Comparison of ENCODE assay signal across 11 cellular contexts in genomic region chr15:38894260-38894948, GRCh38.
A peak's percentile ranks its signal among the peaks of the same experiment; 100 is the strongest.
DNase-seq lines count a peak whose midpoint lies in the region; ATAC-seq and TF ChIP-seq lines count a peak whose summit lies in the region.
"Had no signal": no experiment of that assay in that cellular context is flagged by ENCODE, and none has a peak within 500 bp of the region (broad histone marks: within the 10 kb centered on the region; RNA-seq: fewer than 3 reads in every experiment).

No MANE protein-coding gene starts in this region.

- H3K27ac ChIP-seq in IMR-90 (ENCODE audit: insufficient read depth, low read length) (peak overlapping the region; percentile 100; the same call in 1 of the 2 replicates), mesenchymal stem cell (ENCODE audit: low read length, poor library complexity, severe bottlenecking) (peak overlapping the region; percentile 97)

- H2AK5ac ChIP-seq in IMR-90 (ENCODE audit: low read depth, low read length) (0 out of 2 replicates have a peak overlapping the region, but pooled peaks have one; percentile 9), mesenchymal stem cell (ENCODE audit: low read length, severe bottlenecking) (no peak overlapping the region)

- H3K23ac ChIP-seq in IMR-90 (ENCODE audit: low read depth, low read length) (peak overlapping the region; percentile 80; the same call in 1 of the 2 replicates), mesenchymal stem cell (ENCODE audit: low read length in 2 of 2) (no peak overlapping the region)

- H2BK12ac ChIP-seq in mesenchymal stem cell (ENCODE audit: low read length in 2 of 2), result peak overlapping the region in 1 of 2 experiments; percentile 83

- ATAC-seq in IMR-90 (ENCODE audit: low read depth), result peak; percentile 71
- ATAC-seq in activated CD8-positive, alpha-beta memory T cell treated with anti-CD3 and anti-CD28 coated beads, Interleukin-2, amount 10 ng/mL, durations not matched to agents 7 days and 5 days, result no peak
- no peak for ATAC-seq in GM21528 (IDR thresholded peaks at IDR 0.05; ENCODE audit: low FRiP score, unreplicated experiment)
- no peak for ATAC-seq in GM19351 (IDR thresholded peaks at IDR 0.05; ENCODE audit: unreplicated experiment)

- H2BK15ac ChIP-seq in IMR-90 (ENCODE audit: low read depth, low read length), result no peak overlapping the region; the same call in 2 of the 3 replicates
- no peak overlapping the region for H2BK15ac ChIP-seq in mesenchymal stem cell (ENCODE audit: low read depth, poor library complexity, severe bottlenecking)

- POLR2A ChIA-PET in AG04449 (lab: Yijun Ruan, JAX), result interaction anchor here (0.7 to 2.2 kb wide), 6 partner anchors 26 to 687 kb away, joined by 3 to 11 read pairs (median 3); partner anchors contain the start of gene THBS1
- POLR2A ChIA-PET in IMR-90 (lab: Charles Lee; ENCODE audit: unreplicated experiment), result no interaction called here

- H4K8ac ChIP-seq in IMR-90 (ENCODE audit: low read depth in 2 of 2, low read length in 2 of 2) (peak overlapping the region; percentile 92 to 98), mesenchymal stem cell (ENCODE audit: low read length) (no peak overlapping the region)

- peak overlapping the region; percentile 97 for H3K27ac Mint-ChIP-seq in chondrocyte (ENCODE audit: unreplicated experiment)
- no peak overlapping the region for H3K27ac Mint-ChIP-seq in activated CD8-positive, alpha-beta memory T cell treated with anti-CD3 and anti-CD28 coated beads, Interleukin-2, amount 10 ng/mL, durations not matched to agents 7 days and 5 days
- H3K27ac Mint-ChIP-seq: activated naive CD4-positive, alpha-beta T cell treated with anti-CD3 and anti-CD28 coated beads, Interleukin-2, amount 10 ng/mL, durations not matched to agents 7 days and 5 days had no signal

- no peak for TF ChIP-seq CTCF in AG04449 (IDR thresholded peaks at IDR 0.05; ENCODE audit: insufficient read depth, low read length, missing control alignments)
- no peak for TF ChIP-seq CTCF in IMR-90 (conservative IDR thresholded peaks at IDR 0.05; ENCODE audit: low read depth, low read length)
- TF ChIP-seq CTCF in chondrocyte (IDR thresholded peaks at IDR 0.05), result no peak

- H3K9me3 Mint-ChIP-seq in chondrocyte (ENCODE audit: low read depth), result peaks cover 6% of the 10 kb centered on the region
- H3K9me3 Mint-ChIP-seq in activated CD8-positive, alpha-beta memory T cell treated with anti-CD3 and anti-CD28 coated beads, Interleukin-2, amount 10 ng/mL, durations not matched to agents 7 days and 5 days (ENCODE audit: low read depth), result no peaks in the 10 kb centered on the region
- H3K9me3 Mint-ChIP-seq: activated naive CD4-positive, alpha-beta T cell treated with anti-CD3 and anti-CD28 coated beads, Interleukin-2, amount 10 ng/mL, durations not matched to agents 7 days and 5 days had no signal

- peak overlapping the region; percentile 100 for H4K5ac ChIP-seq in IMR-90 (ENCODE audit: low read depth, low read length)

- TF ChIP-seq POLR2A in IMR-90 (IDR thresholded peaks at IDR 0.05; ENCODE audit: low read depth, low read length), result no peak

- in situ Hi-C loops in IMR-90 (cut with MboI; ENCODE audit: low sequenced_read_pairs), result no loop called here

- H3K4me1 ChIP-seq in IMR-90 (ENCODE audit: control insufficient read depth, insufficient read depth, low read length) (peaks cover 21% of the 10 kb centered on the region), mesenchymal stem cell (ENCODE audit: control insufficient read depth, insufficient read depth, low read depth, low read length) (peaks cover 8% of the 10 kb centered on the region)

- H3K36me3 Mint-ChIP-seq in chondrocyte (ENCODE audit: low read depth), result peaks cover 6% of the 10 kb centered on the region
- no peaks in the 10 kb centered on the region for H3K36me3 Mint-ChIP-seq in activated CD8-positive, alpha-beta memory T cell treated with anti-CD3 and anti-CD28 coated beads, Interleukin-2, amount 10 ng/mL, durations not matched to agents 7 days and 5 days
- H3K36me3 Mint-ChIP-seq: activated naive CD4-positive, alpha-beta T cell treated with anti-CD3 and anti-CD28 coated beads, Interleukin-2, amount 10 ng/mL, durations not matched to agents 7 days and 5 days had no signal

- H3K27me3 Mint-ChIP-seq in chondrocyte (ENCODE audit: low read depth), result no peaks in the 10 kb centered on the region
- H3K27me3 Mint-ChIP-seq in activated CD8-positive, alpha-beta memory T cell treated with anti-CD3 and anti-CD28 coated beads, Interleukin-2, amount 10 ng/mL, durations not matched to agents 7 days and 5 days, result peaks cover 3% of the 10 kb centered on the region
- H3K27me3 Mint-ChIP-seq: activated naive CD4-positive, alpha-beta T cell treated with anti-CD3 and anti-CD28 coated beads, Interleukin-2, amount 10 ng/mL, durations not matched to agents 7 days and 5 days had no signal

- peak overlapping the region; percentile 91 for H3K14ac ChIP-seq in IMR-90 (replicated peaks; ENCODE audit: low read depth, low read length)
- no peak overlapping the region for H3K14ac ChIP-seq in mesenchymal stem cell (ENCODE audit: low read length in 2 of 2)

- peak overlapping the region; percentile 100 for H4K91ac ChIP-seq in IMR-90 (ENCODE audit: insufficient read depth, low read depth, low read length)
- H4K91ac ChIP-seq in mesenchymal stem cell (ENCODE audit: low read length), result peak overlapping the region; percentile 39

- intact Hi-C loops in IMR-90 (cut with micrococcal nuclease), result loop anchor here (1.0 to 10.0 kb wide), 8 partner anchors 68 to 686 kb away; no protein-coding TSS in a partner anchor

- H3K4ac ChIP-seq in IMR-90 (ENCODE audit: low read depth, low read length) (peak overlapping the region; percentile 97), mesenchymal stem cell (ENCODE audit: low read depth in 1 of 2, low read length in 2 of 2) (peak overlapping the region in 1 of 2 experiments; percentile 89)

- H3K36me3 ChIP-seq in IMR-90 (ENCODE audit: control insufficient read depth, insufficient read depth, low read length) (no peaks in the 10 kb centered on the region), mesenchymal stem cell (ENCODE audit: control insufficient read depth in 1 of 2, insufficient read depth in 2 of 2, low read depth in 1 of 2, low read length in 2 of 2) (no peaks in the 10 kb centered on the region)

- no TSS peak for BruUV-seq in IMR-90 (replicated peaks; lab: Mats Ljungman, UMichigan)

- H3K9ac ChIP-seq in IMR-90 (ENCODE audit: low read depth, low read length) (no peak overlapping the region; the same call in 1 of the 2 replicates), mesenchymal stem cell (ENCODE audit: low read length) (peak overlapping the region; percentile 28)

- peak; percentile 96 for DNase-seq in AG04449 (ENCODE audit: low read depth, low spot score)
- DNase-seq in IMR-90, result peak; percentile 96
- no peak for DNase-seq in chondrocyte (ENCODE audit: low spot score)
- peak; percentile 86 for DNase-seq in mesenchymal stem cell
- DNase-seq in activated CD8-positive, alpha-beta memory T cell treated with anti-CD3 and anti-CD28 coated beads, Interleukin-2, amount 10 ng/mL, durations not matched to agents 7 days and 5 days, result no peak
- DNase-seq in COR-L47 (lab: John Stamatoyannopoulos, UW), result no peak
- DNase-seq: activated naive CD4-positive, alpha-beta T cell treated with anti-CD3 and anti-CD28 coated beads, Interleukin-2, amount 10 ng/mL, durations not matched to agents 7 days and 5 days; C1 segment of cervical spinal cord; NCI-H1105 had no signal

- TF ChIP-seq RAD21 in IMR-90 (IDR thresholded peaks at IDR 0.05; ENCODE audit: low read length), result no peak

- H3K18ac ChIP-seq in IMR-90 (ENCODE audit: low read depth, low read length) (peak overlapping the region; percentile 100), mesenchymal stem cell (ENCODE audit: low read depth in 1 of 2, low read length in 2 of 2) (peak overlapping the region; percentile 66 to 80)

- H3K27me3 ChIP-seq in IMR-90 (ENCODE audit: control insufficient read depth, insufficient read depth, low read length) (no peaks in the 10 kb centered on the region), mesenchymal stem cell (ENCODE audit: control insufficient read depth in 1 of 2, insufficient read depth in 1 of 2, low read length in 2 of 2) (no peaks in the 10 kb centered on the region)

- H2BK120ac ChIP-seq in IMR-90 (ENCODE audit: low read depth, low read length) (peak overlapping the region; percentile 98), mesenchymal stem cell (ENCODE audit: low read depth, low read length) (peak overlapping the region; percentile 68)

- H3K4me2 ChIP-seq in IMR-90 (ENCODE audit: low read depth, low read length), result peak overlapping the region; percentile 87
- H3K4me2 ChIP-seq in mesenchymal stem cell (ENCODE audit: low read length, poor library complexity, severe bottlenecking), result peak overlapping the region; percentile 22

- CTCF ChIA-PET in AG04449 (lab: Yijun Ruan, JAX) (interaction anchor here (1.2 to 1.3 kb wide), 2 partner anchors 126 to 189 kb away, joined by 4 to 5 read pairs; no protein-coding TSS in a partner anchor), IMR-90 (lab: Yijun Ruan, JAX) (no interaction called here)
- CTCF ChIA-PET in activated CD8-positive, alpha-beta memory T cell treated with anti-CD3 and anti-CD28 coated beads, Interleukin-2, amount 10 ng/mL, durations not matched to agents 7 days and 5 days (lab: Charles Lee), result no interaction called here

- H3K9me1 ChIP-seq in IMR-90 (ENCODE audit: insufficient read depth, low read length), result peaks cover 14% of the 10 kb centered on the region; the same call in 1 of the 2 replicates

- H2AFZ ChIP-seq in IMR-90 (replicated peaks; ENCODE audit: low read length, poor library complexity), result no peak overlapping the region
- H2AFZ ChIP-seq in mesenchymal stem cell (ENCODE audit: low read depth, low read length), result no peak overlapping the region

- peak overlapping the region; percentile 99 for H3K56ac ChIP-seq in IMR-90 (ENCODE audit: extremely low read depth, insufficient read depth, low read length)

- H3K79me1 ChIP-seq in IMR-90 (ENCODE audit: low read depth in 1 of 2, low read length in 2 of 2), result peaks cover 0 to 7% of the 10 kb centered on the region in 2 experiments; a peak in 1 of 4 replicates
- H3K79me1 ChIP-seq in mesenchymal stem cell (replicated peaks; ENCODE audit: low read length, poor library complexity, severe bottlenecking), result no peaks in the 10 kb centered on the region

- H3K4me1 Mint-ChIP-seq in chondrocyte (ENCODE audit: low read depth), result peaks cover 73% of the 10 kb centered on the region
- H3K4me1 Mint-ChIP-seq in activated CD8-positive, alpha-beta memory T cell treated with anti-CD3 and anti-CD28 coated beads, Interleukin-2, amount 10 ng/mL, durations not matched to agents 7 days and 5 days, result no peaks in the 10 kb centered on the region
- H3K4me1 Mint-ChIP-seq: activated naive CD4-positive, alpha-beta T cell treated with anti-CD3 and anti-CD28 coated beads, Interleukin-2, amount 10 ng/mL, durations not matched to agents 7 days and 5 days had no signal

- WGBS in IMR-90 (ENCODE audit: extremely low coverage in 2 of 2, insufficient read length in 1 of 2), 2 experiments, result no CpG with 5 or more reads among the region's 2 CpGs
- WGBS in mesenchymal stem cell, result 0% methylated on average over 2 of the region's 2 CpGs

- dilution Hi-C loops in IMR-90 (cut with HindIII; ENCODE audit: low sequenced_read_pairs, unreplicated experiment), result no loop called here

- H3K4me3 ChIP-seq in AG04449 (ENCODE audit: low read depth, low read length) (no peak overlapping the region), IMR-90 (ENCODE audit: insufficient read depth, low read depth, low read length) (no peak overlapping the region), mesenchymal stem cell (ENCODE audit: insufficient read depth in 1 of 2, low read depth in 1 of 2, low read length in 2 of 2) (no peak overlapping the region)

- H4K20me1 ChIP-seq in IMR-90 (ENCODE audit: insufficient read depth, low read length), result no peaks in the 10 kb centered on the region

- peak overlapping the region; percentile 98 for H2BK20ac ChIP-seq in IMR-90 (ENCODE audit: low read depth, low read length)

- no peak overlapping the region for H3K4me3 Mint-ChIP-seq in chondrocyte (ENCODE audit: unreplicated experiment)
- no peak overlapping the region for H3K4me3 Mint-ChIP-seq in activated CD8-positive, alpha-beta memory T cell treated with anti-CD3 and anti-CD28 coated beads, Interleukin-2, amount 10 ng/mL, durations not matched to agents 7 days and 5 days
- H3K4me3 Mint-ChIP-seq: activated naive CD4-positive, alpha-beta T cell treated with anti-CD3 and anti-CD28 coated beads, Interleukin-2, amount 10 ng/mL, durations not matched to agents 7 days and 5 days had no signal

- H2AK9ac ChIP-seq in IMR-90 (replicated peaks; ENCODE audit: low read depth, low read length, poor library complexity), result no peak overlapping the region

- H3K9me3 ChIP-seq in IMR-90 (ENCODE audit: control insufficient read depth, insufficient read depth, low read length) (no peaks in the 10 kb centered on the region), mesenchymal stem cell (ENCODE audit: control insufficient read depth, low read length) (no peaks in the 10 kb centered on the region)

- H2BK5ac ChIP-seq in IMR-90 (ENCODE audit: low read depth, low read length, poor library complexity, severe bottlenecking) (peak overlapping the region; percentile 100), mesenchymal stem cell (ENCODE audit: low read depth, low read length, poor library complexity, severe bottlenecking) (peak overlapping the region; percentile 97)

Comparison
In these comparisons a context has a peak if more than half of its experiments do, and no peak if none do; other contexts are left out.
1. DNase-seq: peak in AG04449 (single experiment), IMR-90 (single experiment) and mesenchymal stem cell (single experiment); none in chondrocyte (single experiment), activated CD8-positive, alpha-beta memory T cell treated with anti-CD3 and anti-CD28 coated beads, Interleukin-2, amount 10 ng/mL, durations not matched to agents 7 days and 5 days (single experiment) and COR-L47 (single experiment).